Comparison of ENCODE assay signal across 1 cellular context in the genomic region with DNA sequence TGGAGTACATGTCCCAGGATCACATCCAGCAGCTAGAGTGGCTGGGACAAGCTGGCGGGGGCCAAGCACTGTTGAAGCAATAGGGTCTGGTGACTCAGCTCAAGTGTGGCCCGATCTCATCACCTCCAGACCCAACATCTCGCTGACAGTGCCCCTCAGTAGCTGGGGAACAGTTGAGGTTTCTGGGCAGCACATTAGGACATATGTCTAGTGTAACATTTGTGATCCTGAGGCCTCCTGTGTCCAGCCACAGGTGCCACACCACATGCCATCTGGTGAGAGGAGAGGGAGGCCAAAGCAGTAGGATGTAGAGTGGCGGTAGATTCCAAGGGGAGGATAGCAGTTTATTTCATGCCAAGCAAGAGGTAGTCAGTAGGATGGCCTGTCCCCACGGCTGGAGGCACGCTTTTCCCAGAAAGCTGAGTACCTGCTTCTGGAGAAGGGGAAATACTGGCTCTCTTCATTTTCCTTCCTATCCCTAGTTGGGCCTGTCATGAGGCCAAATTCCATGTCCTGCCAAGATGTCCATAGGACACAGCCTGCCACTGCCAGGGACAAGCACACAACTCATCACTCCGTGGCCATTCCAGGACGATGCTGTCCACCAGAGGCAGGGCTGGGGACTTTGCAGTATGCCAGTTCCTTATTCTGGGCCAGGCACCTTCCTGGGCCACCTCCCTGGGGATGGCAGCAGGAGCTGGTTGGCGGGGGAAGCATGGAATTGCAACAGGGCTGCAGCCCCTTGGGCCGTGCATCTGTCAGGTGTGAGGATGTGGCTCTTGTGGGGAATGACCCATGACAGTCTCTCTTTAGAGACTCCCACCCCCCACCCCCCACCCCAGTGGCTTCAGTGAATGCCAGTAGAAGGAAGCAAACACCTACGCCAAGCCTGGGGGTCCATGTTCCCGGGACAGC.
TF ChIP-seq lines count a peak whose summit lies in the region.

No MANE protein-coding gene starts in this region.

TF ChIP-seq in PFSK-1, 5 proteins besides CTCF, POLR2A, EP300 and RAD21:
- TF ChIP-seq, protein P1, sequence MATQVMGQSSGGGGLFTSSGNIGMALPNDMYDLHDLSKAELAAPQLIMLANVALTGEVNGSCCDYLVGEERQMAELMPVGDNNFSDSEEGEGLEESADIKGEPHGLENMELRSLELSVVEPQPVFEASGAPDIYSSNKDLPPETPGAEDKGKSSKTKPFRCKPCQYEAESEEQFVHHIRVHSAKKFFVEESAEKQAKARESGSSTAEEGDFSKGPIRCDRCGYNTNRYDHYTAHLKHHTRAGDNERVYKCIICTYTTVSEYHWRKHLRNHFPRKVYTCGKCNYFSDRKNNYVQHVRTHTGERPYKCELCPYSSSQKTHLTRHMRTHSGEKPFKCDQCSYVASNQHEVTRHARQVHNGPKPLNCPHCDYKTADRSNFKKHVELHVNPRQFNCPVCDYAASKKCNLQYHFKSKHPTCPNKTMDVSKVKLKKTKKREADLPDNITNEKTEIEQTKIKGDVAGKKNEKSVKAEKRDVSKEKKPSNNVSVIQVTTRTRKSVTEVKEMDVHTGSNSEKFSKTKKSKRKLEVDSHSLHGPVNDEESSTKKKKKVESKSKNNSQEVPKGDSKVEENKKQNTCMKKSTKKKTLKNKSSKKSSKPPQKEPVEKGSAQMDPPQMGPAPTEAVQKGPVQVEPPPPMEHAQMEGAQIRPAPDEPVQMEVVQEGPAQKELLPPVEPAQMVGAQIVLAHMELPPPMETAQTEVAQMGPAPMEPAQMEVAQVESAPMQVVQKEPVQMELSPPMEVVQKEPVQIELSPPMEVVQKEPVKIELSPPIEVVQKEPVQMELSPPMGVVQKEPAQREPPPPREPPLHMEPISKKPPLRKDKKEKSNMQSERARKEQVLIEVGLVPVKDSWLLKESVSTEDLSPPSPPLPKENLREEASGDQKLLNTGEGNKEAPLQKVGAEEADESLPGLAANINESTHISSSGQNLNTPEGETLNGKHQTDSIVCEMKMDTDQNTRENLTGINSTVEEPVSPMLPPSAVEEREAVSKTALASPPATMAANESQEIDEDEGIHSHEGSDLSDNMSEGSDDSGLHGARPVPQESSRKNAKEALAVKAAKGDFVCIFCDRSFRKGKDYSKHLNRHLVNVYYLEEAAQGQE (IDR thresholded peaks at IDR 0.05; ENCODE audit: insufficient read depth in 1 of 2, low read depth in 2 of 2, low read length in 2 of 2), result no peak
- TF ChIP-seq FOXP2 (optimal IDR thresholded peaks at IDR 0.05; ENCODE audit: borderline replicate concordance, extremely low read depth, extremely low read length, insufficient read depth), result no peak
- TF ChIP-seq TAF1 (IDR thresholded peaks at IDR 0.05; ENCODE audit: borderline replicate concordance, insufficient read depth, low read length), result no peak
- TF ChIP-seq POLR2AphosphoS5 (IDR thresholded peaks at IDR 0.05; ENCODE audit: low read depth, low read length), result peak; percentile 24
- TF ChIP-seq SIN3A (IDR thresholded peaks at IDR 0.05; ENCODE audit: borderline replicate concordance, insufficient read depth, low read length), result no peak
